8 cellular contexts compared by ENCODE assay signal in the genomic region with DNA sequence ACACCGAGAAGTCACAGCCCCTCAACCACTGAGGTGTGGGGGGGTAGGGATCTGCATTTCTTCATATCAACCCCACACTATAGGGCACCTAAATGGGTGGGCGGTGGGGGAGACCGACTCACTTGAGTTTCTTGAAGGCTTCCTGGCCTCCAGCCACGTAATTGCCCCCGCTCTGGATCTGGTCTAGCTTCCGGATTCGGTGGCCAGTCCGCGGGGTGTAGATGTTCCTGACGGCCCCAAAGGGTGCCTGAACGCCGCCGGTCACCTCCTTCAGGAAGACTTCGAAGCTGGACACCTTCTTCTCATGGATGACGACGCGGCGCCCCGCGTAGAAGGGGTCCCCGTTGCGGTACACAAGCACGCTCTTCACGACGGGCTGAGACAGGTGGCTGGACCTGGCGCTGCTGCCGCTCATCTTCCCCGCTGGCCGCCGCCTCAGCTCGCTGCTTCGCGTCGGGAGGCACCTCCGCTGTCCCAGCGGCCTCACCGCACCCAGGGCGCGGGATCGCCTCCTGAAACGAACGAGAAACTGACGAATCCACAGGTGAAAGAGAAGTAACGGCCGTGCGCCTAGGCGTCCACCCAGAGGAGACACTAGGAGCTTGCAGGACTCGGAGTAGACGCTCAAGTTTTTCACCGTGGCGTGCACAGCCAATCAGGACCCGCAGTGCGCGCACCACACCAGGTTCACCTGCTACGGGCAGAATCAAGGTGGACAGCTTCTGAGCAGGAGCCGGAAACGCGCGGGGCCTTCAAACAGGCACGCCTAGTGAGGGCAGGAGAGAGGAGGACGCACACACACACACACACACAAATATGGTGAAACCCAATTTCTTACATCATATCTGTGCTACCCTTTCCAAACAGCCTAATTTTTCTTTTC. TPM values are rescaled to one million over a fixed set of nuclear protein-coding genes. Genes with fewer than 3 reads are reported as not detected.
A peak's percentile ranks its signal among the peaks of the same experiment; 100 is the strongest.
DNase-seq lines count a peak whose midpoint lies in the region; ATAC-seq and TF ChIP-seq lines count a peak whose summit lies in the region.

A gene (minus strand): TSS at position 724 of the 883 bp plus-strand sequence. CDS start 309 bp downstream, at position 415.

- no peaks in the 10 kb centered on the region for H3K4me1 ChIP-seq in GM23248 (ENCODE audit: insufficient read depth)
- H3K4me1 ChIP-seq in colonic mucosa: peaks cover 4% of the 10 kb centered on the region
- peaks cover 20% of the 10 kb centered on the region for H3K4me1 ChIP-seq in lower lobe of right lung

- H3K36me3 ChIP-seq in GM23248 (ENCODE audit: low read depth) (no peaks in the 10 kb centered on the region), colonic mucosa (no peaks in the 10 kb centered on the region), lower lobe of right lung (no peaks in the 10 kb centered on the region)

- H3K4me1 Mint-ChIP-seq in activated B cell treated with CpG ODN at 0.5 μM for 24 hours: peaks cover 20% of the 10 kb centered on the region
- H3K4me1 Mint-ChIP-seq in stimulated activated naive B cell treated with anti-CD40 and anti-IgM and Interleukin-4, amounts not matched to agents 10 μg/mL and 1 μg/mL and 100 μg/mL, for 72 hours: peaks cover 19 to 24% of the 10 kb centered on the region in 2 donors

- intact Hi-C loops in activated B cell treated with CpG ODN at 0.5 μM for 24 hours (cut with micrococcal nuclease) (no loop called here), colonic mucosa (cut with DNase I) (no loop called here), lower lobe of right lung (cut with DNase I) (no loop called here)

- no peaks in the 10 kb centered on the region for H3K9me3 Mint-ChIP-seq in activated B cell treated with CpG ODN at 0.5 μM for 24 hours
- H3K9me3 Mint-ChIP-seq in stimulated activated naive B cell treated with anti-CD40 and anti-IgM and Interleukin-4, amounts not matched to agents 10 μg/mL and 1 μg/mL and 100 μg/mL, for 72 hours: no peaks in the 10 kb centered on the region

- H3K9ac ChIP-seq in GM23248: no peak within 1 kb of the TSS
- H3K9ac ChIP-seq in colonic mucosa (ENCODE audit: low read depth in 2 of 2, low read length in 2 of 2): peak within 1 kb of the TSS in 1 of 2 donors; percentile 43

- H3K27me3 ChIP-seq in GM23248 (replicated peaks; ENCODE audit: insufficient read depth) (peaks cover 26% of the 10 kb centered on the region), colonic mucosa (no peaks in the 10 kb centered on the region), lower lobe of right lung (ENCODE audit: low read depth) (peaks cover 18% of the 10 kb centered on the region)

- POLR2A ChIA-PET in activated B cell treated with CpG ODN at 0.5 μM for 24 hours (lab: Charles Lee): no interaction called here

- DNase-seq in GM23248: peak; percentile 29
- peak; percentile 22 for DNase-seq in activated B cell treated with CpG ODN at 0.5 μM for 24 hours
- peak; percentile 90 for DNase-seq in colonic mucosa
- peak; percentile 94 for DNase-seq in lower lobe of right lung
- no peak for DNase-seq in stimulated activated naive B cell treated with anti-CD40 and anti-IgM and Interleukin-4, amounts not matched to agents 10 μg/mL and 1 μg/mL and 100 μg/mL, for 72 hours
- no peak for DNase-seq in NCI-H146 (lab: John Stamatoyannopoulos, UW)
- DNase-seq in NCI-H446 treated with DMSO at 0.1 percent for 48 hours (lab: John Stamatoyannopoulos, UW): no peak
- DNase-seq in NCI-H2196 treated with DMSO at 0.1 percent for 48 hours (lab: John Stamatoyannopoulos, UW; ENCODE audit: unreplicated experiment): no peak

- WGBS in GM23248 (ENCODE audit: low coverage in 1 of 2, low lambda C conversion rate in 2 of 2, missing lambda C conversion rate in 2 of 2), 2 experiments: 9 to 12% methylated on average over 56 to 61 of the region's 61 CpGs

- no peak for TF ChIP-seq CTCF in activated B cell treated with CpG ODN at 0.5 μM for 24 hours (IDR thresholded peaks at IDR 0.05)
- no peak for TF ChIP-seq CTCF in colonic mucosa (IDR thresholded peaks at IDR 0.05)
- TF ChIP-seq CTCF in lower lobe of right lung (IDR thresholded peaks at IDR 0.05): peak; percentile 8

- H3K27ac ChIP-seq in GM23248: no peak within 1 kb of the TSS
- peak within 1 kb of the TSS; percentile 50 for H3K27ac ChIP-seq in colonic mucosa
- peak within 1 kb of the TSS; percentile 70 for H3K27ac ChIP-seq in lower lobe of right lung

- no peaks in the 10 kb centered on the region for H3K9me2 ChIP-seq in GM23248 (ENCODE audit: insufficient read depth)

- CTCF ChIA-PET in activated B cell treated with CpG ODN at 0.5 μM for 24 hours (lab: Charles Lee): no interaction called here

- no peaks in the 10 kb centered on the region for H3K36me3 Mint-ChIP-seq in activated B cell treated with CpG ODN at 0.5 μM for 24 hours (ENCODE audit: low read depth)
- no peaks in the 10 kb centered on the region for H3K36me3 Mint-ChIP-seq in stimulated activated naive B cell treated with anti-CD40 and anti-IgM and Interleukin-4, amounts not matched to agents 10 μg/mL and 1 μg/mL and 100 μg/mL, for 72 hours

- no peaks in the 10 kb centered on the region for H3K9me3 ChIP-seq in GM23248 (ENCODE audit: low read depth)
- H3K9me3 ChIP-seq in colonic mucosa: no peaks in the 10 kb centered on the region
- no peaks in the 10 kb centered on the region for H3K9me3 ChIP-seq in lower lobe of right lung

- peaks cover 11% of the 10 kb centered on the region for H3K27me3 Mint-ChIP-seq in activated B cell treated with CpG ODN at 0.5 μM for 24 hours
- peaks cover 26 to 27% of the 10 kb centered on the region in 2 donors for H3K27me3 Mint-ChIP-seq in stimulated activated naive B cell treated with anti-CD40 and anti-IgM and Interleukin-4, amounts not matched to agents 10 μg/mL and 1 μg/mL and 100 μg/mL, for 72 hours

- peak within 1 kb of the TSS; percentile 40; the same call in 1 of the 2 replicates for H3K4me3 ChIP-seq in GM23248
- H3K4me3 ChIP-seq in colonic mucosa: peak within 1 kb of the TSS; percentile 51
- peak within 1 kb of the TSS; percentile 53 for H3K4me3 ChIP-seq in lower lobe of right lung

- peak within 1 kb of the TSS; percentile 55 for H3K4me2 ChIP-seq in GM23248 (ENCODE audit: unreplicated experiment)

- H3F3A ChIP-seq in GM23248 (ENCODE audit: insufficient read depth): no peaks in the 10 kb centered on the region

- H3K4me3 Mint-ChIP-seq in activated B cell treated with CpG ODN at 0.5 μM for 24 hours: peak within 1 kb of the TSS; percentile 83
- peak within 1 kb of the TSS; percentile 82 to 84 for H3K4me3 Mint-ChIP-seq in stimulated activated naive B cell treated with anti-CD40 and anti-IgM and Interleukin-4, amounts not matched to agents 10 μg/mL and 1 μg/mL and 100 μg/mL, for 72 hours

- in situ Hi-C loops in GM23248 (cut with MboI): no loop called here

- ATAC-seq in activated B cell treated with CpG ODN at 0.5 μM for 24 hours (ENCODE audit: low read depth) (peak; percentile 6), lower lobe of right lung (peak; percentile 90 to 94)
- peak; percentile 18 to 25 for ATAC-seq in stimulated activated naive B cell treated with anti-CD40 and anti-IgM and Interleukin-4, amounts not matched to agents 10 μg/mL and 1 μg/mL and 100 μg/mL, for 72 hours (replicated peaks)

- H3K79me2 ChIP-seq in GM23248 (ENCODE audit: insufficient read depth): no peaks in the 10 kb centered on the region

- H4K20me1 ChIP-seq in GM23248 (ENCODE audit: insufficient read depth): no peaks in the 10 kb centered on the region

- peak within 1 kb of the TSS; percentile 50 for H2AFZ ChIP-seq in GM23248

- no peak within 1 kb of the TSS for H3K27ac Mint-ChIP-seq in activated B cell treated with CpG ODN at 0.5 μM for 24 hours
- peak within 1 kb of the TSS; percentile 26 for H3K27ac Mint-ChIP-seq in stimulated activated naive B cell treated with anti-CD40 and anti-IgM and Interleukin-4, amounts not matched to agents 10 μg/mL and 1 μg/mL and 100 μg/mL, for 72 hours

RNA-seq across cellular contexts. Expression of the gene that starts here (rescaled TPM):
- not detected in 2 replicates for total RNA-seq in GM23248 (2014; rRNA removed; shearing (Covaris generic))
- not detected in 2 replicates for polyA plus RNA-seq in GM23248 (2016; fragmentation: Nextera tagmentation; extraction: Ambion mirVana)
- not detected in 2 replicates for total RNA-seq in activated B cell treated with CpG ODN at 0.5 μM for 24 hours
- total RNA-seq in colonic mucosa: 1 to 10 TPM; 3.3 to 9.4 TPM
- 5.6 TPM for total RNA-seq in lower lobe of right lung

Comparison
In these comparisons a context has a peak if more than half of its experiments do, and no peak if none do; other contexts are left out.
1. Peak in DNase-seq, H3K4me3 ChIP-seq and H3K4me2 ChIP-seq in GM23248; RNA of the gene not detected or under 1 TPM.
2. Peak in DNase-seq and ATAC-seq in activated B cell treated with CpG ODN at 0.5 μM for 24 hours; RNA of the gene not detected or under 1 TPM.
3. DNase-seq: peak in colonic mucosa (single experiment) and lower lobe of right lung (single experiment); none in stimulated activated naive B cell treated with anti-CD40 and anti-IgM and Interleukin-4, amounts not matched to agents 10 μg/mL and 1 μg/mL and 100 μg/mL, for 72 hours (single experiment), NCI-H146 (single experiment), NCI-H446 treated with DMSO at 0.1 percent for 48 hours (single experiment) and NCI-H2196 treated with DMSO at 0.1 percent for 48 hours (single experiment).
4. ATAC-seq: peak in every context shown above with its lines; median percentile 92 in lower lobe of right lung; 22 in stimulated activated naive B cell treated with anti-CD40 and anti-IgM and Interleukin-4, amounts not matched to agents 10 μg/mL and 1 μg/mL and 100 μg/mL, for 72 hours; 6 in activated B cell treated with CpG ODN at 0.5 μM for 24 hours.
5. Peak in every context shown above with its lines, with median percentiles within 50 percentile points of each other: H3K4me3 ChIP-seq.